Comparison of ENCODE assay signal across 9 cellular contexts in the genomic region with DNA sequence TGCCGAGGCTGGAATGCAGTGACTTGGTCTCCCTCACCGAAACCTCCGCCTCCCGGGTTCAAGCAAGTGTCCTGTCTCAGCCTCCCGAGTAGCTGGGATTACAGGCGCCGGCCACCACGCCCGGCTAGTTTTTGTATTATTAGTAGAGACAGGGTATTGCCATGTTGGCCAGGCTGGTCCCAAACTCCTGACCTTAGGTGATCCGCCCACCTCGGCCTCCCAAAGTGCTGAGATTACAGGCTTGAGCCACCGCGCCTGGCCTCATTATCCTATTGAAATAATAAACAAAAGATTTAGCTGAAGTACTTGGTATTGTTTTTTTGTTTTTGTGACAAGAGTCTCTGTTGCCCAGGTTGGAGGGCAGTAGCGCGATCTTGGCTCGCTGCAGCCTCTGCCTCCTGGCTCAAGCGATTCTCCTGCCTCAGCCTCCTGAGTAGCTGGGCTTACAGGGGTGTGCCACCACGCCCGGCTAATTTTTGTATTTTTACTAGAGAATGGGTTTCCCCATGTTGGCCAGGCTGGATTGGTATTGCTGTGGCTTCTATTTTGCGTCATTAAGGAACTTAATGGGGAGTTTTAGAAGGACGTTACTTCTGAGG. TPM values are rescaled to one million over a fixed set of nuclear protein-coding genes. Genes with fewer than 3 reads are reported as not detected.
DNase-seq lines count a peak whose midpoint lies in the region; ATAC-seq, FAIRE-seq and TF ChIP-seq lines count a peak whose summit lies in the region.
"Had no signal": no experiment of that assay in that cellular context is flagged by ENCODE, and none has a peak within 500 bp of the region (broad histone marks: within the 10 kb centered on the region; RNA-seq: fewer than 3 reads in every experiment).

No MANE protein-coding gene starts in this region.

- H3K4me1 ChIP-seq in cardiac muscle cell (ENCODE audit: low read depth) (peaks cover 25% of the 10 kb centered on the region), astrocyte (ENCODE audit: insufficient read depth, low read length) (peaks cover 41% of the 10 kb centered on the region), lower lobe of right lung (peaks cover 40% of the 10 kb centered on the region)

- H3K4me3 ChIP-seq in cardiac muscle cell, result peak overlapping the region; percentile 96
- peak overlapping the region; percentile 94 for H3K4me3 ChIP-seq in astrocyte (ENCODE audit: insufficient read depth, low read depth, low read length)
- peak overlapping the region; percentile 87 for H3K4me3 ChIP-seq in lower lobe of right lung

- H3K36me3 ChIP-seq in cardiac muscle cell (peaks cover 39% of the 10 kb centered on the region), astrocyte (ENCODE audit: insufficient read depth, low read length) (peaks cover 50% of the 10 kb centered on the region), lower lobe of right lung (peaks cover 58% of the 10 kb centered on the region)

- H3K27me3 Mint-ChIP-seq in astrocyte (ENCODE audit: low read depth, unreplicated experiment), result no peaks in the 10 kb centered on the region
- H3K27me3 Mint-ChIP-seq in type B pancreatic cell, result no peaks in the 10 kb centered on the region

- peak overlapping the region; percentile 99 for H3K4me3 Mint-ChIP-seq in astrocyte (ENCODE audit: unreplicated experiment)
- H3K4me3 Mint-ChIP-seq in type B pancreatic cell, result peak overlapping the region; percentile 98

- H3K9me3 Mint-ChIP-seq in astrocyte (ENCODE audit: unreplicated experiment), result no peaks in the 10 kb centered on the region
- no peaks in the 10 kb centered on the region for H3K9me3 Mint-ChIP-seq in type B pancreatic cell

- ATAC-seq in left ventricle myocardium superior (no peak), lower lobe of right lung (no peak), GM21367 (IDR thresholded peaks at IDR 0.05; ENCODE audit: unreplicated experiment) (no peak)

- H3K36me3 Mint-ChIP-seq in astrocyte (ENCODE audit: low read depth, unreplicated experiment) (peaks cover 32% of the 10 kb centered on the region), type B pancreatic cell (peaks cover 36% of the 10 kb centered on the region)

- H3K27ac ChIP-seq in cardiac muscle cell, result peak overlapping the region; percentile 95
- peak overlapping the region; percentile 94 for H3K27ac ChIP-seq in astrocyte (ENCODE audit: low read depth, low read length)
- peak overlapping the region; percentile 94 for H3K27ac ChIP-seq in lower lobe of right lung

- intact Hi-C loops in left ventricle myocardium superior (cut with micrococcal nuclease), result no loop called here
- intact Hi-C loops in lower lobe of right lung (cut with DNase I), result no loop called here

- H3K9ac ChIP-seq in astrocyte (ENCODE audit: low read length), result peak overlapping the region; percentile 96

- DNase-seq in cardiac muscle cell (ENCODE audit: low read depth in 1 of 2, low spot score in 1 of 2) (no peak), left ventricle myocardium superior (no peak), astrocyte (ENCODE audit: low read depth) (no peak), lower lobe of right lung (no peak), type B pancreatic cell (ENCODE audit: extremely low spot score, unreplicated experiment) (no peak), frontal cortex (ENCODE audit: low spot score in 2 of 2) (no peak), GDM1 (lab: John Stamatoyannopoulos, UW) (no peak)
- DNase-seq: Kasumi-1 had no signal

- H3K27me3 ChIP-seq in cardiac muscle cell, result no peaks in the 10 kb centered on the region
- H3K27me3 ChIP-seq in astrocyte (ENCODE audit: insufficient read depth, low read length), result no peaks in the 10 kb centered on the region
- H3K27me3 ChIP-seq in lower lobe of right lung (ENCODE audit: low read depth), result no peaks in the 10 kb centered on the region

- H3K4me2 ChIP-seq in astrocyte (ENCODE audit: low read length), result peak overlapping the region; percentile 90

- FAIRE-seq in astrocyte (lab: Jason Lieb, UNC), result no peak
- no peak for FAIRE-seq in frontal cortex (lab: Jason Lieb, UNC)

- TF ChIP-seq CTCF in cardiac muscle cell (IDR thresholded peaks at IDR 0.05; ENCODE audit: low read depth, low read length) (no peak), astrocyte (IDR thresholded peaks at IDR 0.05; ENCODE audit: insufficient read depth, low read depth, low read length) (no peak), lower lobe of right lung (IDR thresholded peaks at IDR 0.05) (no peak), type B pancreatic cell (conservative IDR thresholded peaks at IDR 0.05) (no peak)

- H3K4me1 Mint-ChIP-seq in astrocyte (ENCODE audit: low read depth, unreplicated experiment), result peaks cover 22% of the 10 kb centered on the region
- peaks cover 18% of the 10 kb centered on the region for H3K4me1 Mint-ChIP-seq in type B pancreatic cell (ENCODE audit: unreplicated experiment)

- no peak overlapping the region for H2AFZ ChIP-seq in astrocyte (ENCODE audit: low read depth, low read length)

- H4K20me1 ChIP-seq in astrocyte (ENCODE audit: insufficient read depth, low read length), result peaks cover 62% of the 10 kb centered on the region

- no peaks in the 10 kb centered on the region for H3K9me3 ChIP-seq in cardiac muscle cell (ENCODE audit: low read depth)
- no peaks in the 10 kb centered on the region for H3K9me3 ChIP-seq in astrocyte (ENCODE audit: insufficient read depth, low read depth, low read length)
- no peaks in the 10 kb centered on the region for H3K9me3 ChIP-seq in lower lobe of right lung

- H3K27ac Mint-ChIP-seq in astrocyte (ENCODE audit: unreplicated experiment) (peak overlapping the region; percentile 99), type B pancreatic cell (peak overlapping the region; percentile 99)

- H3K79me2 ChIP-seq in astrocyte (ENCODE audit: insufficient read depth, low read length), result peaks cover 60% of the 10 kb centered on the region

RNA-seq across cellular contexts. Expression of a gene that starts 1.5 kb away (rescaled TPM):
- total RNA-seq in cardiac muscle cell, result 907 and 984 TPM in 2 replicates
- polyA plus RNA-seq in cardiac muscle cell, result 845 and 927 TPM in 2 replicates
- 751 TPM for total RNA-seq in left ventricle myocardium superior
- 1,013 and 1,031 TPM in 2 replicates for total RNA-seq in astrocyte
- total RNA-seq in lower lobe of right lung, result 692 TPM
- total RNA-seq in type B pancreatic cell (ENCODE audit: low replicate concordance), result 1,179 and 1,301 TPM in 2 replicates
- total RNA-seq in frontal cortex, result 1,311 TPM

RNA-seq across cellular contexts. Expression of a gene that starts 8.5 kb away (rescaled TPM):
- total RNA-seq in cardiac muscle cell (3.9 and 7.7 TPM in 2 replicates), left ventricle myocardium superior (8.8 TPM), astrocyte (6.5 and 6.7 TPM in 2 replicates), lower lobe of right lung (12.3 TPM), type B pancreatic cell (ENCODE audit: low replicate concordance) (10.0 and 10.8 TPM in 2 replicates), frontal cortex (13.5 TPM)
- 4.9 and 7.5 TPM in 2 replicates for polyA plus RNA-seq in cardiac muscle cell
